Comparison of ENCODE assay signal across 2 cellular contexts in the genomic region with DNA sequence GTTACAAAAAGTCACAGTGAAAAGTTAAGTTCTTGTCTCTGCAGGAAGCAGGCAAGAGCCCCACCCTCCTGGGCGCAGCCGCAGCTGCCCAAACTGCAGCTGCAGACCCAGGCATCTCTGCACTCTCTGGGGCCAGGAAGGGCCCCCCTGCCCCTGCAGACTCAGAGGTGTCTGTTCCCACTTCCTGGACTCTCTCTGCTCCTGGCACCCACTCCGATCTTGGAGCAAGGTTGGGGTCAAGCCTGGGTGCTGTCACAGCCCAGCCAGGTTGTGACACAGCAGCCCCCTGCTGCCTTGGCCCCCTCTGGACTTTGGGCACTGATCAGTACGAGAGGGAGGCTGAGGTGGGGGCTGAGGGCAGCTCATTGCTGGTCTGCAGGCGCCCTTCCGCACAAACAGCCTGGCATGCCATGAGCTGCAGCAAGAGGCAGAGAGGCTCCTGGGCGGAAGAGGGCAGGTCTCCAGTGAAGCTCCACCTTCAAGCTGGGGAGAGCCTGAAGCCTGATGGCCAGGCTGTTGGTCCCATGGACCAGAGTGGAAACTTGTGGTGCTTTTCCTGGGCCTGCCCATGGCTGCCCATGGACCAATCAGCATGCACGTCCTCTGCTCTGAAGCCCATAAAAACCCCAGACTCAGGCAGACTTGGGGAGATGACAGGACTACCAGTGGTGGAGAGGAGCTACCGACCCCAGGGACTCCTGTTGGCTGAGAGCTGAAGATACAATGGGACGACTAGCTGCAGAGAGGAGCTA.
A peak's percentile ranks its signal among the peaks of the same experiment; 100 is the strongest.
TF ChIP-seq lines count a peak whose summit lies in the region.

No MANE protein-coding gene starts in this region.

TF ChIP-seq in HepG2, 621 proteins besides CTCF, POLR2A, EP300 and RAD21 (continues in another document):
- TF ChIP-seq, protein P1, sequence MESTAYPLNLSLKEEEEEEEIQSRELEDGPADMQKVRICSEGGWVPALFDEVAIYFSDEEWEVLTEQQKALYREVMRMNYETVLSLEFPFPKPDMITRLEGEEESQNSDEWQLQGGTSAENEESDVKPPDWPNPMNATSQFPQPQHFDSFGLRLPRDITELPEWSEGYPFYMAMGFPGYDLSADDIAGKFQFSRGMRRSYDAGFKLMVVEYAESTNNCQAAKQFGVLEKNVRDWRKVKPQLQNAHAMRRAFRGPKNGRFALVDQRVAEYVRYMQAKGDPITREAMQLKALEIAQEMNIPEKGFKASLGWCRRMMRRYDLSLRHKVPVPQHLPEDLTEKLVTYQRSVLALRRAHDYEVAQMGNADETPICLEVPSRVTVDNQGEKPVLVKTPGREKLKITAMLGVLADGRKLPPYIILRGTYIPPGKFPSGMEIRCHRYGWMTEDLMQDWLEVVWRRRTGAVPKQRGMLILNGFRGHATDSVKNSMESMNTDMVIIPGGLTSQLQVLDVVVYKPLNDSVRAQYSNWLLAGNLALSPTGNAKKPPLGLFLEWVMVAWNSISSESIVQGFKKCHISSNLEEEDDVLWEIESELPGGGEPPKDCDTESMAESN (CRISPR knock-in tag; conservative IDR thresholded peaks at IDR 0.05) = peak; percentile 75; the same call in 1 of the 2 replicates
- TF ChIP-seq MATR3 (CRISPR knock-in tag; IDR thresholded peaks at IDR 0.05) (no peak), NBN (conservative IDR thresholded peaks at IDR 0.05) (no peak), FOXC1 (CRISPR knock-in tag; IDR thresholded peaks at IDR 0.05; ENCODE audit: borderline replicate concordance) (0 out of 2 replicates have a peak, but pooled peaks have one; percentile 42), ZNF614 (CRISPR knock-in tag; IDR thresholded peaks at IDR 0.05; ENCODE audit: borderline replicate concordance) (peak; percentile 65; the same call in 1 of the 2 replicates), CCAR2 (optimal IDR thresholded peaks at IDR 0.05; ENCODE audit: low read depth, low read length) (no peak), ZNF446 (CRISPR knock-in tag; IDR thresholded peaks at IDR 0.05) (no peak), ZBTB3 (CRISPR knock-in tag; IDR thresholded peaks at IDR 0.05; ENCODE audit: borderline replicate concordance, low read depth) (no peak; the same call in 1 of the 2 replicates), XRCC5 (optimal IDR thresholded peaks at IDR 0.05; ENCODE audit: low read length) (no peak), ZNF225 (CRISPR knock-in tag; IDR thresholded peaks at IDR 0.05) (peak; percentile 66; the same call in 1 of the 2 replicates), SIN3A (IDR thresholded peaks at IDR 0.05; ENCODE audit: borderline replicate concordance, low read depth, low read length) (no peak; the same call in 1 of the 2 replicates), CREM (IDR thresholded peaks at IDR 0.05) (peak; percentile 28; the same call in 1 of the 2 replicates), CREM (CRISPR knock-in tag; IDR thresholded peaks at IDR 0.05) (no peak), SYNCRIP (IDR thresholded peaks at IDR 0.05; ENCODE audit: insufficient read depth, low read depth, low read length) (no peak), ZNF501 (CRISPR knock-in tag; IDR thresholded peaks at IDR 0.05) (peak; percentile 88), ZNF678 (CRISPR knock-in tag; IDR thresholded peaks at IDR 0.05) (no peak), ZNF441 (CRISPR knock-in tag; IDR thresholded peaks at IDR 0.05; ENCODE audit: borderline replicate concordance) (no peak; the same call in 1 of the 2 replicates), TCF7L2 (IDR thresholded peaks at IDR 0.05; ENCODE audit: low read depth, low read length) (no peak), HDAC2 (CRISPR knock-in tag; IDR thresholded peaks at IDR 0.05) (peak; percentile 68; the same call in 1 of the 2 replicates), ZNF550 (CRISPR knock-in tag; IDR thresholded peaks at IDR 0.05; ENCODE audit: borderline replicate concordance) (no peak), MYC (CRISPR knock-in tag; IDR thresholded peaks at IDR 0.05; ENCODE audit: borderline replicate concordance) (peak; percentile 84), ERF (CRISPR knock-in tag; IDR thresholded peaks at IDR 0.05) (peak; percentile 63; the same call in 1 of the 2 replicates)
- TF ChIP-seq, protein P2, sequence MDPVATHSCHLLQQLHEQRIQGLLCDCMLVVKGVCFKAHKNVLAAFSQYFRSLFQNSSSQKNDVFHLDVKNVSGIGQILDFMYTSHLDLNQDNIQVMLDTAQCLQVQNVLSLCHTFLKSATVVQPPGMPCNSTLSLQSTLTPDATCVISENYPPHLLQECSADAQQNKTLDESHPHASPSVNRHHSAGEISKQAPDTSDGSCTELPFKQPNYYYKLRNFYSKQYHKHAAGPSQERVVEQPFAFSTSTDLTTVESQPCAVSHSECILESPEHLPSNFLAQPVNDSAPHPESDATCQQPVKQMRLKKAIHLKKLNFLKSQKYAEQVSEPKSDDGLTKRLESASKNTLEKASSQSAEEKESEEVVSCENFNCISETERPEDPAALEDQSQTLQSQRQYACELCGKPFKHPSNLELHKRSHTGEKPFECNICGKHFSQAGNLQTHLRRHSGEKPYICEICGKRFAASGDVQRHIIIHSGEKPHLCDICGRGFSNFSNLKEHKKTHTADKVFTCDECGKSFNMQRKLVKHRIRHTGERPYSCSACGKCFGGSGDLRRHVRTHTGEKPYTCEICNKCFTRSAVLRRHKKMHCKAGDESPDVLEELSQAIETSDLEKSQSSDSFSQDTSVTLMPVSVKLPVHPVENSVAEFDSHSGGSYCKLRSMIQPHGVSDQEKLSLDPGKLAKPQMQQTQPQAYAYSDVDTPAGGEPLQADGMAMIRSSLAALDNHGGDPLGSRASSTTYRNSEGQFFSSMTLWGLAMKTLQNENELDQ (CRISPR knock-in tag; IDR thresholded peaks at IDR 0.05; ENCODE audit: borderline replicate concordance) = no peak
- TF ChIP-seq, protein P3, sequence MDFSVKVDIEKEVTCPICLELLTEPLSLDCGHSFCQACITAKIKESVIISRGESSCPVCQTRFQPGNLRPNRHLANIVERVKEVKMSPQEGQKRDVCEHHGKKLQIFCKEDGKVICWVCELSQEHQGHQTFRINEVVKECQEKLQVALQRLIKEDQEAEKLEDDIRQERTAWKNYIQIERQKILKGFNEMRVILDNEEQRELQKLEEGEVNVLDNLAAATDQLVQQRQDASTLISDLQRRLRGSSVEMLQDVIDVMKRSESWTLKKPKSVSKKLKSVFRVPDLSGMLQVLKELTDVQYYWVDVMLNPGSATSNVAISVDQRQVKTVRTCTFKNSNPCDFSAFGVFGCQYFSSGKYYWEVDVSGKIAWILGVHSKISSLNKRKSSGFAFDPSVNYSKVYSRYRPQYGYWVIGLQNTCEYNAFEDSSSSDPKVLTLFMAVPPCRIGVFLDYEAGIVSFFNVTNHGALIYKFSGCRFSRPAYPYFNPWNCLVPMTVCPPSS (IDR thresholded peaks at IDR 0.05) = no peak
- TF ChIP-seq, protein P4, sequence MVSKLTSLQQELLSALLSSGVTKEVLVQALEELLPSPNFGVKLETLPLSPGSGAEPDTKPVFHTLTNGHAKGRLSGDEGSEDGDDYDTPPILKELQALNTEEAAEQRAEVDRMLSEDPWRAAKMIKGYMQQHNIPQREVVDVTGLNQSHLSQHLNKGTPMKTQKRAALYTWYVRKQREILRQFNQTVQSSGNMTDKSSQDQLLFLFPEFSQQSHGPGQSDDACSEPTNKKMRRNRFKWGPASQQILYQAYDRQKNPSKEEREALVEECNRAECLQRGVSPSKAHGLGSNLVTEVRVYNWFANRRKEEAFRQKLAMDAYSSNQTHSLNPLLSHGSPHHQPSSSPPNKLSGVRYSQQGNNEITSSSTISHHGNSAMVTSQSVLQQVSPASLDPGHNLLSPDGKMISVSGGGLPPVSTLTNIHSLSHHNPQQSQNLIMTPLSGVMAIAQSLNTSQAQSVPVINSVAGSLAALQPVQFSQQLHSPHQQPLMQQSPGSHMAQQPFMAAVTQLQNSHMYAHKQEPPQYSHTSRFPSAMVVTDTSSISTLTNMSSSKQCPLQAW (CRISPR knock-in tag; IDR thresholded peaks at IDR 0.05) = peak; percentile 72; the same call in 1 of the 2 replicates

TF ChIP-seq in WTC11, 78 proteins besides CTCF, POLR2A, EP300 and RAD21:
- TF ChIP-seq FOXK1 (CRISPR knock-in tag; IDR thresholded peaks at IDR 0.05) = no peak
- TF ChIP-seq, protein P5, sequence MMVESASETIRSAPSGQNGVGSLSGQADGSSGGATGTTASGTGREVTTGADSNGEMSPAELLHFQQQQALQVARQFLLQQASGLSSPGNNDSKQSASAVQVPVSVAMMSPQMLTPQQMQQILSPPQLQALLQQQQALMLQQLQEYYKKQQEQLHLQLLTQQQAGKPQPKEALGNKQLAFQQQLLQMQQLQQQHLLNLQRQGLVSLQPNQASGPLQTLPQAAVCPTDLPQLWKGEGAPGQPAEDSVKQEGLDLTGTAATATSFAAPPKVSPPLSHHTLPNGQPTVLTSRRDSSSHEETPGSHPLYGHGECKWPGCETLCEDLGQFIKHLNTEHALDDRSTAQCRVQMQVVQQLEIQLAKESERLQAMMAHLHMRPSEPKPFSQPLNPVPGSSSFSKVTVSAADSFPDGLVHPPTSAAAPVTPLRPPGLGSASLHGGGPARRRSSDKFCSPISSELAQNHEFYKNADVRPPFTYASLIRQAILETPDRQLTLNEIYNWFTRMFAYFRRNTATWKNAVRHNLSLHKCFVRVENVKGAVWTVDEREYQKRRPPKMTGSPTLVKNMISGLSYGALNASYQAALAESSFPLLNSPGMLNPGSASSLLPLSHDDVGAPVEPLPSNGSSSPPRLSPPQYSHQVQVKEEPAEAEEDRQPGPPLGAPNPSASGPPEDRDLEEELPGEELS (CRISPR knock-in tag; IDR thresholded peaks at IDR 0.05) = no peak
- TF ChIP-seq, protein P6, sequence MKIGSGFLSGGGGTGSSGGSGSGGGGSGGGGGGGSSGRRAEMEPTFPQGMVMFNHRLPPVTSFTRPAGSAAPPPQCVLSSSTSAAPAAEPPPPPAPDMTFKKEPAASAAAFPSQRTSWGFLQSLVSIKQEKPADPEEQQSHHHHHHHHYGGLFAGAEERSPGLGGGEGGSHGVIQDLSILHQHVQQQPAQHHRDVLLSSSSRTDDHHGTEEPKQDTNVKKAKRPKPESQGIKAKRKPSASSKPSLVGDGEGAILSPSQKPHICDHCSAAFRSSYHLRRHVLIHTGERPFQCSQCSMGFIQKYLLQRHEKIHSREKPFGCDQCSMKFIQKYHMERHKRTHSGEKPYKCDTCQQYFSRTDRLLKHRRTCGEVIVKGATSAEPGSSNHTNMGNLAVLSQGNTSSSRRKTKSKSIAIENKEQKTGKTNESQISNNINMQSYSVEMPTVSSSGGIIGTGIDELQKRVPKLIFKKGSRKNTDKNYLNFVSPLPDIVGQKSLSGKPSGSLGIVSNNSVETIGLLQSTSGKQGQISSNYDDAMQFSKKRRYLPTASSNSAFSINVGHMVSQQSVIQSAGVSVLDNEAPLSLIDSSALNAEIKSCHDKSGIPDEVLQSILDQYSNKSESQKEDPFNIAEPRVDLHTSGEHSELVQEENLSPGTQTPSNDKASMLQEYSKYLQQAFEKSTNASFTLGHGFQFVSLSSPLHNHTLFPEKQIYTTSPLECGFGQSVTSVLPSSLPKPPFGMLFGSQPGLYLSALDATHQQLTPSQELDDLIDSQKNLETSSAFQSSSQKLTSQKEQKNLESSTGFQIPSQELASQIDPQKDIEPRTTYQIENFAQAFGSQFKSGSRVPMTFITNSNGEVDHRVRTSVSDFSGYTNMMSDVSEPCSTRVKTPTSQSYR (CRISPR knock-in tag; IDR thresholded peaks at IDR 0.05) = no peak
- peak; percentile 65; the same call in 1 of the 2 replicates for TF ChIP-seq GABPB1 (CRISPR knock-in tag; IDR thresholded peaks at IDR 0.05)
